In the genomic region with DNA sequence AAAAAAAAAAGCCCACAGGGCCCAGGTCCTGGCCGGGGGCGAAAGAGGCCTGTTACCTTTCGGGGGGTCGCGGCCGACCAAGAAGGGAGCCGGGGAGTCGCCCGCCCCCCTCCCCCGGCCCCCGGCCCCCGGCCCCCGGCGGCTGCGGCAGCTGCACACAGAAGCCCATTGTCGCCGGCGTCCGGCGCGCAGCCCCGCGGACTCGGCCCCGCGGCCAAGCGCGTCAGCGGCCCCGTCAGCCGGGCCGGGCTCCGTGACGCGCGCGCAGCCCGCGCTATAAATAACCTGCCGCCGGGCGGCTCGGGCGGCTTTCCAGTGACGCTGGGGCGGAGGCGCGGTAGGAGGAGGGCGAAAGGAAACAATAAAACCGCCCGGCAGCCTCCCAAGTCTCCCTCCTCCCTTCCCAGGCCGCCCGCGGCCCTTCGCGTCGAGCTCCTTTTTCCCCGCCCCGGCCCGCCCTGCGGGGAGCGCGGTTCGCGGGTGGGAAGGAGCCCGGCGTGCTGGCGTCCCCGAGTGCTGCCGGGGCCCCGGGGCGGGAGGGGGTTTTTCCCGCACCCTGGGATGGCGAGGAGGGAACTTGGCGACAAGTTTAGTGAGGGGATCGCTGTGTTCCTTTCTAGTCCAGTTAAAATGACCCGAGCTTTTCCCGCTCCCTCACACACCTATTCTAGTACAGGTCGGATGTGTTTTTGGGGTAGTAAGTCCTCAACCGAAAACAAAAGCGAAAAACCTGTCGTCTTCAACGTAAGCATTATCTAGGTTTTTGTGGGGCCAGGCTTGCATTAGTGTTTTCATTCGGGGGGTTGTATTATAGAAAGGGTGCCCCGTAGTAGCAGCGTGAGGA, we compare ENCODE assay signal across 8 cellular contexts. TPM values are rescaled to one million over a fixed set of nuclear protein-coding genes. Genes with fewer than 3 reads are reported as not detected.
DNase-seq lines count a peak whose midpoint lies in the region; ATAC-seq and TF ChIP-seq lines count a peak whose summit lies in the region.

No MANE protein-coding gene starts in this region.

- BruUV-seq in Panc1 (replicated peaks; lab: Mats Ljungman, UMichigan) = no TSS peak

- no peaks in the 10 kb centered on the region for H4K20me1 ChIP-seq in fibroblast of lung (ENCODE audit: control insufficient read depth, extremely low read depth, insufficient read depth, low read length)

- intact Hi-C loops in Panc1 (cut with micrococcal nuclease; ENCODE audit: unreplicated experiment) = loop anchor here (5.0 kb wide), 1 partner anchor 60 kb away; no protein-coding TSS in a partner anchor

- H3K36me3 ChIP-seq in Panc1 (ENCODE audit: control insufficient read depth, insufficient read depth, low read length) (no peaks in the 10 kb centered on the region), fibroblast of lung (ENCODE audit: control insufficient read depth, insufficient read depth, low read length) (no peaks in the 10 kb centered on the region)

- no peak for TF ChIP-seq CTCF in Panc1 (IDR thresholded peaks at IDR 0.05)
- TF ChIP-seq CTCF in fibroblast of lung (conservative IDR thresholded peaks at IDR 0.05 in 1 of 2, IDR thresholded peaks at IDR 0.05 in 1 of 2; ENCODE audit: low read depth in 1 of 2, low read length in 2 of 2) = no peak

- H3K4me3 ChIP-seq in Panc1 (ENCODE audit: low read depth in 2 of 2, low read length in 2 of 2) (peak overlapping the region; percentile 86 to 95), fibroblast of lung (replicated peaks in 1 of 4; ENCODE audit: control extremely low read depth in 1 of 4, insufficient read depth in 1 of 4, low read depth in 3 of 4, low read length in 4 of 4) (peak overlapping the region; percentile 81 to 86 (median 84))

- H3K27ac Mint-ChIP-seq in naive thymus-derived CD8-positive, alpha-beta T cell = peak overlapping the region; percentile 88 to 100 (median 98)
- peak overlapping the region; percentile 99 for H3K27ac Mint-ChIP-seq in stimulated activated memory B cell treated with anti-CD40 and anti-IgM and Interleukin-4, amounts not matched to agents 10 μg/mL and 1 μg/mL and 100 μg/mL, for 72 hours

- in situ Hi-C loops in Panc1 (cut with HindIII; ENCODE audit: low pct_unique_long_range_greater_than_20kb, low sequenced_read_pairs) = no loop called here

- H3K9me3 Mint-ChIP-seq in naive thymus-derived CD8-positive, alpha-beta T cell = no peaks in the 10 kb centered on the region
- H3K9me3 Mint-ChIP-seq in stimulated activated memory B cell treated with anti-CD40 and anti-IgM and Interleukin-4, amounts not matched to agents 10 μg/mL and 1 μg/mL and 100 μg/mL, for 72 hours = no peaks in the 10 kb centered on the region

- DNase-seq in DMS53 (lab: John Stamatoyannopoulos, UW) (peak; percentile 98), HuH-7.5 (ENCODE audit: low spot score) (peak; percentile 81), Panc1 (ENCODE audit: low read depth, low spot score) (no peak), fibroblast of lung (ENCODE audit: low read depth in 2 of 2) (peak; percentile 94 to 96)
- DNase-seq in activated T-helper 1 cell treated with anti-CD3 and anti-CD28 coated beads, Interleukin-2, amount 50 U/mL, for 16 hours (ENCODE audit: low read depth in 1 of 2, low spot score in 1 of 2) = peak; percentile 55 to 81
- DNase-seq in naive thymus-derived CD8-positive, alpha-beta T cell = peak; percentile 78 to 93 (median 89)

- H3K9ac ChIP-seq in fibroblast of lung (ENCODE audit: insufficient read depth, low read length) = peak overlapping the region; percentile 100

- H3K4me2 ChIP-seq in fibroblast of lung (ENCODE audit: extremely low read depth, insufficient read depth, low read length) = peak overlapping the region; percentile 93

- ATAC-seq in GM21576 (IDR thresholded peaks at IDR 0.05; ENCODE audit: unreplicated experiment) (peak; percentile 47), Panc1 (peak; percentile 89)
- ATAC-seq in naive thymus-derived CD8-positive, alpha-beta T cell = peak; percentile 60 to 64
- ATAC-seq in stimulated activated memory B cell treated with anti-CD40 and anti-IgM and Interleukin-4, amounts not matched to agents 10 μg/mL and 1 μg/mL and 100 μg/mL, for 72 hours = peak; percentile 85

- no peaks in the 10 kb centered on the region for H3K79me2 ChIP-seq in fibroblast of lung (ENCODE audit: control insufficient read depth, insufficient read depth, low read length)

- H3K27me3 ChIP-seq in Panc1 (ENCODE audit: control insufficient read depth, insufficient read depth, low read length) = no peaks in the 10 kb centered on the region
- no peaks in the 10 kb centered on the region for H3K27me3 ChIP-seq in fibroblast of lung (ENCODE audit: control insufficient read depth, insufficient read depth, low read length)

- POLR2A ChIA-PET in Panc1 (lab: Charles Lee) = interaction anchor here (0.7 kb wide), 1 partner anchor 199 kb away, joined by 3 read pairs; no protein-coding TSS in a partner anchor
- POLR2A ChIA-PET in naive thymus-derived CD8-positive, alpha-beta T cell (lab: Charles Lee) = interaction anchor here (0.6 to 8.0 kb wide), 6 partner anchors 10 to 231 kb away, joined by 3 to 76 read pairs (median 14); a partner anchor contains a TSS

- peak overlapping the region; percentile 83 to 99 (median 94) for H3K4me3 Mint-ChIP-seq in naive thymus-derived CD8-positive, alpha-beta T cell
- H3K4me3 Mint-ChIP-seq in stimulated activated memory B cell treated with anti-CD40 and anti-IgM and Interleukin-4, amounts not matched to agents 10 μg/mL and 1 μg/mL and 100 μg/mL, for 72 hours = peak overlapping the region; percentile 93

- H3K4me1 Mint-ChIP-seq in naive thymus-derived CD8-positive, alpha-beta T cell = peaks cover 4 to 46% (median 25%) of the 10 kb centered on the region in 4 donors
- peaks cover 29% of the 10 kb centered on the region for H3K4me1 Mint-ChIP-seq in stimulated activated memory B cell treated with anti-CD40 and anti-IgM and Interleukin-4, amounts not matched to agents 10 μg/mL and 1 μg/mL and 100 μg/mL, for 72 hours

- CTCF ChIA-PET in Panc1 (lab: Charles Lee) = interaction anchor here (1.1 kb wide), 1 partner anchor 8 kb away, joined by 19 read pairs; no protein-coding TSS in a partner anchor

- H2AFZ ChIP-seq in fibroblast of lung (ENCODE audit: low read length) = peak overlapping the region; percentile 63

- H3K27ac ChIP-seq in Panc1 (ENCODE audit: low read length) (peak overlapping the region; percentile 85), fibroblast of lung (ENCODE audit: insufficient read depth, low read length) (peak overlapping the region; percentile 99)

- no peaks in the 10 kb centered on the region for H3K9me3 ChIP-seq in Panc1 (ENCODE audit: control insufficient read depth, insufficient read depth, low read depth, low read length)
- no peaks in the 10 kb centered on the region for H3K9me3 ChIP-seq in fibroblast of lung (ENCODE audit: control insufficient read depth, insufficient read depth, low read depth, low read length)

- no peaks in the 10 kb centered on the region for H3K36me3 Mint-ChIP-seq in naive thymus-derived CD8-positive, alpha-beta T cell
- no peaks in the 10 kb centered on the region for H3K36me3 Mint-ChIP-seq in stimulated activated memory B cell treated with anti-CD40 and anti-IgM and Interleukin-4, amounts not matched to agents 10 μg/mL and 1 μg/mL and 100 μg/mL, for 72 hours

- H3K4me1 ChIP-seq in Panc1 (ENCODE audit: control insufficient read depth, insufficient read depth, low read length) = peaks cover 14% of the 10 kb centered on the region
- peaks cover 2% of the 10 kb centered on the region for H3K4me1 ChIP-seq in fibroblast of lung (ENCODE audit: control insufficient read depth, extremely low read depth, insufficient read depth, low read length)

- H3K27me3 Mint-ChIP-seq in naive thymus-derived CD8-positive, alpha-beta T cell = no peaks in the 10 kb centered on the region
- no peaks in the 10 kb centered on the region for H3K27me3 Mint-ChIP-seq in stimulated activated memory B cell treated with anti-CD40 and anti-IgM and Interleukin-4, amounts not matched to agents 10 μg/mL and 1 μg/mL and 100 μg/mL, for 72 hours

RNA-seq across cellular contexts. Expression of a gene that starts 10.0 kb away (rescaled TPM):
- total RNA-seq in Panc1 (2021; ENCODE audit: unreplicated experiment) (0.85 TPM), fibroblast of lung (0.17 and 0.26 TPM in 2 replicates)
- 0.91 TPM for polyA plus RNA-seq in Panc1 (2012; ENCODE audit: insufficient read length)
- polyA plus RNA-seq in fibroblast of lung = 0.62 and 1.4 TPM in 2 replicates
- polyA plus RNA-seq in fibroblast of lung (2012) = 0.94 and 1.3 TPM in 2 replicates
- polyA minus RNA-seq in fibroblast of lung (ENCODE audit: low replicate concordance) = 4.1 and 8.5 TPM in 2 replicates
- 1 to 10 TPM; 1.8 to 2.8 TPM for total RNA-seq in naive thymus-derived CD8-positive, alpha-beta T cell
- 10 to 100 TPM in 2 of 3 donors, 1 to 10 TPM in 1; 4.8 to 20.1 (median 11.4) TPM for polyA plus RNA-seq in naive thymus-derived CD8-positive, alpha-beta T cell
